In genomic region chr18:3585656-3586509, GRCh38 we compare ENCODE assay signal across 8 cellular contexts.
DNase-seq lines count a peak whose midpoint lies in the region; ATAC-seq and TF ChIP-seq lines count a peak whose summit lies in the region.

No MANE protein-coding gene starts in this region.

- peak; percentile 8 for ATAC-seq in GM18909 (IDR thresholded peaks at IDR 0.05; ENCODE audit: poor library complexity, unreplicated experiment)
- ATAC-seq in HG03439 (IDR thresholded peaks at IDR 0.05; ENCODE audit: unreplicated experiment), result peak; percentile 28
- ATAC-seq in right lobe of liver, result peak; percentile 99 to 100 (median 100)

- H3K27ac Mint-ChIP-seq in dendritic cell treated with granulocyte-macrophage colony-stimulating factor and Interleukin-4, amounts not matched to agents 40 ng/mL and 50 ng/mL, for 4 days, result peak overlapping the region; percentile 30

- no peaks in the 10 kb centered on the region for H3K9me3 ChIP-seq in right lobe of liver

- no peaks in the 10 kb centered on the region for H3K9me3 Mint-ChIP-seq in dendritic cell treated with granulocyte-macrophage colony-stimulating factor and Interleukin-4, amounts not matched to agents 40 ng/mL and 50 ng/mL, for 4 days

- intact Hi-C loops in dendritic cell treated with granulocyte-macrophage colony-stimulating factor and Interleukin-4, amounts not matched to agents 40 ng/mL and 50 ng/mL, for 4 days (cut with micrococcal nuclease), result loop anchor here (1.0 kb wide), 1 partner anchor 305 kb away; no protein-coding TSS in a partner anchor
- intact Hi-C loops in right lobe of liver (cut with DNase I), result loop anchor here (10.0 kb wide), 2 partner anchors 79 to 301 kb away; no protein-coding TSS in a partner anchor

- no peak for TF ChIP-seq POLR2A in right lobe of liver (IDR thresholded peaks at IDR 0.05)

- H3K27ac ChIP-seq in right lobe of liver, result no peak overlapping the region

- no peaks in the 10 kb centered on the region for H3K27me3 Mint-ChIP-seq in dendritic cell treated with granulocyte-macrophage colony-stimulating factor and Interleukin-4, amounts not matched to agents 40 ng/mL and 50 ng/mL, for 4 days

- H3K27me3 ChIP-seq in right lobe of liver, result no peaks in the 10 kb centered on the region

- peak; percentile 83 for DNase-seq in AG10803 (ENCODE audit: low read depth)
- peak; percentile 74 to 87 for DNase-seq in NCI-H526 (lab: John Stamatoyannopoulos, UW)
- DNase-seq in activated CD4-positive, alpha-beta T cell treated with anti-CD3 and anti-CD28 coated beads for 4 hours, result peak; percentile 65 to 69
- peak; percentile 87 to 91 (median 89) for DNase-seq in right lobe of liver
- DNase-seq in stimulated activated CD8-positive, alpha-beta memory T cell treated with anti-CD3 and anti-CD28 coated beads, Interleukin-4, amount 100 ng/mL, for 24 hours (ENCODE audit: low read depth), result peak; percentile 60

- 69% methylated on average over 7 of the region's 12 CpGs for WGBS in right lobe of liver (ENCODE audit: insufficient coverage, low coverage, low lambda C conversion rate, missing lambda C conversion rate)

- peak; percentile 84 for TF ChIP-seq CTCF in AG10803 (conservative IDR thresholded peaks at IDR 0.05; ENCODE audit: low read length)
- peak; percentile 74 to 87 (median 86) for TF ChIP-seq CTCF in right lobe of liver (IDR thresholded peaks at IDR 0.05)

- H3K4me3 ChIP-seq in AG10803 (ENCODE audit: low read length) (no peak overlapping the region), right lobe of liver (no peak overlapping the region)

- H3K4me1 ChIP-seq in right lobe of liver, result no peaks in the 10 kb centered on the region

- H3K36me3 Mint-ChIP-seq in dendritic cell treated with granulocyte-macrophage colony-stimulating factor and Interleukin-4, amounts not matched to agents 40 ng/mL and 50 ng/mL, for 4 days (ENCODE audit: low read depth), result no peaks in the 10 kb centered on the region

- H3K36me3 ChIP-seq in right lobe of liver, result no peaks in the 10 kb centered on the region

- no peak overlapping the region for H3K4me3 Mint-ChIP-seq in dendritic cell treated with granulocyte-macrophage colony-stimulating factor and Interleukin-4, amounts not matched to agents 40 ng/mL and 50 ng/mL, for 4 days

- H3K4me1 Mint-ChIP-seq in dendritic cell treated with granulocyte-macrophage colony-stimulating factor and Interleukin-4, amounts not matched to agents 40 ng/mL and 50 ng/mL, for 4 days (ENCODE audit: low read depth), result peaks cover 25% of the 10 kb centered on the region

Comparison
In these comparisons a context has a peak if more than half of its experiments do, and no peak if none do; other contexts are left out.
1. ATAC-seq: peak in every context shown above with its lines; median percentile 100 in right lobe of liver; 28 in HG03439; 8 in GM18909.